Comparison of ENCODE assay signal across 19 cellular contexts in the genomic region with DNA sequence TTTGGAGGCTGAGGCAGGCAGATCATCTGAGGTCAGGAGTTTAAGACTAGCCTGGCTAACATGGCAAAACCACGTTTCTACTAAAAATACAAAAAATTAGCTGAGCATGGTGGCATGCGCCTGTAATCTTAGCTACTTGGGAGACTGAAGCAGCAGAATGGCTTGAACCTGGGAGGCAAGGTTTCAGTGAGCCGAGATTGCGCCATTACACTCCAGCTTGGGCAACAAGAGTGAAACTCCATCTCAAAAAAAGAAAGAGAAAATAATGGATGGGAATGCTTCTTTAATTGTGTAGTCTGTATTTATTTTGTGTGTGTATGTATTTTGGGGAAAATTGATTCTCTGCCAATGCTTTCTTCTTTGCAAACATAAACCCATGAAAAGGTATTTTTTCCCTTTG. TPM values are rescaled to one million over a fixed set of nuclear protein-coding genes. Genes with fewer than 3 reads are reported as not detected.
DNase-seq lines count a peak whose midpoint lies in the region; ATAC-seq, FAIRE-seq and TF ChIP-seq lines count a peak whose summit lies in the region.
"Had no signal": no experiment of that assay in that cellular context is flagged by ENCODE, and none has a peak within 500 bp of the region (broad histone marks: within the 10 kb centered on the region; RNA-seq: fewer than 3 reads in every experiment).

No MANE protein-coding gene starts in this region.

- no peak for TF ChIP-seq POLR2A in A549 (IDR thresholded peaks at IDR 0.05; ENCODE audit: low read length)

- peaks cover 41% of the 10 kb centered on the region for H3K4me1 ChIP-seq in A549

- H3K27ac Mint-ChIP-seq in activated T-cell treated with anti-CD3 and anti-CD28 coated beads, Interleukin-2, amount 50 U/mL, for 24 hours: no peak overlapping the region

- ATAC-seq in A549: no peak
- no peak for ATAC-seq in Right ventricle myocardium inferior

- TF ChIP-seq CTCF in A549 (IDR thresholded peaks at IDR 0.05) (no peak), choroid plexus epithelial cell (conservative IDR thresholded peaks at IDR 0.05; ENCODE audit: low read depth, low read length) (no peak)

- H3K4me3 ChIP-seq in A549: no peak overlapping the region
- no peak overlapping the region for H3K4me3 ChIP-seq in choroid plexus epithelial cell (ENCODE audit: low read depth, low read length)

- peak overlapping the region; percentile 35 to 56; a peak in 3 of 6 replicates for H3K27ac ChIP-seq in A549

- H3K4me3 Mint-ChIP-seq in activated T-cell treated with anti-CD3 and anti-CD28 coated beads, Interleukin-2, amount 50 U/mL, for 24 hours: no peak overlapping the region

- peak overlapping the region; percentile 57 for H3K4me2 ChIP-seq in A549

- POLR2A ChIA-PET in A549 (lab: Yijun Ruan, JAX): no interaction called here

- no peaks in the 10 kb centered on the region for H3K36me3 Mint-ChIP-seq in activated T-cell treated with anti-CD3 and anti-CD28 coated beads, Interleukin-2, amount 50 U/mL, for 24 hours (ENCODE audit: low read depth)

- H3K9me3 Mint-ChIP-seq in activated T-cell treated with anti-CD3 and anti-CD28 coated beads, Interleukin-2, amount 50 U/mL, for 24 hours: no peaks in the 10 kb centered on the region

- H3K9me3 ChIP-seq in A549: no peaks in the 10 kb centered on the region
- H3K9me3 ChIP-seq: BE2C had no signal

- H3K27me3 Mint-ChIP-seq in activated T-cell treated with anti-CD3 and anti-CD28 coated beads, Interleukin-2, amount 50 U/mL, for 24 hours: peaks cover 29% of the 10 kb centered on the region

- CTCF ChIA-PET in A549 (lab: Yijun Ruan, JAX): interaction anchor here (1.6 to 3.1 kb wide), 2 partner anchors 32 to 379 kb away, joined by 3 to 10 read pairs; a partner anchor contains a TSS

- 67% methylated on average over 4 of the region's 4 CpGs for WGBS in A549 (ENCODE audit: missing lambda C conversion rate)

- no peak for TF ChIP-seq RAD21 in A549 (conservative IDR thresholded peaks at IDR 0.05 in 1 of 2, IDR thresholded peaks at IDR 0.05 in 1 of 2)

- intact Hi-C loops in Right ventricle myocardium inferior (cut with DNase I): no loop called here

- no peak for TF ChIP-seq EP300 in A549 (IDR thresholded peaks at IDR 0.05)

- DNase-seq in A549 (ENCODE audit: low read depth in 1 of 2, low spot score in 1 of 2) (peak in 1 of 2 experiments; percentile 26), NCI-H69 (lab: John Stamatoyannopoulos, UW) (peak; percentile 54), choroid plexus epithelial cell (ENCODE audit: low read depth) (peak; percentile 27), iris pigment epithelial cell (ENCODE audit: low read depth) (peak; percentile 49), Right ventricle myocardium inferior (ENCODE audit: missing footprints) (no peak), ecto neural progenitor cell (ENCODE audit: low spot score) (no peak), GM19238 (ENCODE audit: insufficient read length, low spot score) (no peak)
- no peak for DNase-seq in activated T-cell treated with anti-CD3 and anti-CD28 coated beads, Interleukin-2, amount 50 U/mL, for 24 hours
- DNase-seq: BE2C, EL, GF-D8, MM.1S, NCI-H1048, NCI-H1417 treated with DMSO at 0.1 percent for 48 hours, NCI-H187, NCI-H446 treated with DMSO at 0.1 percent for 48 hours, SHP77 had no signal

- H3K4me1 Mint-ChIP-seq in activated T-cell treated with anti-CD3 and anti-CD28 coated beads, Interleukin-2, amount 50 U/mL, for 24 hours (ENCODE audit: low read depth): no peaks in the 10 kb centered on the region

- no peak for FAIRE-seq in A549 (lab: Jason Lieb, UNC)
- FAIRE-seq: A204.1, RCC 7860 had no signal

TF ChIP-seq in A549, 52 proteins besides CTCF, POLR2A, EP300 and RAD21:
- TF ChIP-seq CEBPB (IDR thresholded peaks at IDR 0.05): peak; percentile 78 to 84; a peak in 3 of 4 replicates
- no peak for TF ChIP-seq NFE2L2 (conservative IDR thresholded peaks at IDR 0.05; ENCODE audit: low read length)
TF ChIP-seq in A549: peak in this region for 1.

RNA-seq across cellular contexts. Expression of a gene that starts 32.5 kb away (rescaled TPM):
- polyA plus RNA-seq in A549 (2011; rRNA removed) (22.9 and 23.6 TPM in 2 replicates), A549 (2017; fragmentation: RNase III; extraction: RNeasy Plus Mini Kit Qiagen cat#74134 plus additional on column Dnase treatment) (7.9 to 8.4 TPM (median 8.3 TPM) in 3 replicates)
- polyA plus RNA-seq in A549 (2012; cell fraction: cytosol; rRNA removed): 3.4 and 4.4 TPM in 2 replicates
- polyA plus RNA-seq in A549 (2012; cell fraction: nucleus; rRNA removed): 18.3 and 19.5 TPM in 2 replicates
- 47.3 and 57.7 TPM in 2 replicates for polyA minus RNA-seq in A549 (2011; rRNA and poly(A)+ RNA removed)
- total RNA-seq in Right ventricle myocardium inferior: 2.2 TPM

Comparison
In these comparisons a context has a peak if more than half of its experiments do, and no peak if none do; other contexts are left out.
1. DNase-seq: peak in NCI-H69 (single experiment), choroid plexus epithelial cell (single experiment) and iris pigment epithelial cell (single experiment); none in activated T-cell treated with anti-CD3 and anti-CD28 coated beads, Interleukin-2, amount 50 U/mL, for 24 hours (single experiment), Right ventricle myocardium inferior (single experiment), ecto neural progenitor cell (single experiment) and GM19238 (single experiment).